8 cellular contexts compared by ENCODE assay signal in genomic region chr1:58816072-58816746, GRCh38. TPM values are rescaled to one million over a fixed set of nuclear protein-coding genes. Genes with fewer than 3 reads are reported as not detected.
DNase-seq lines count a peak whose midpoint lies in the region; ATAC-seq lines count a peak whose summit lies in the region.

No MANE protein-coding gene starts in this region.

- peak overlapping the region; percentile 83 for H3K27ac ChIP-seq in cingulate gyrus (ENCODE audit: low read depth, low read length)

- ATAC-seq in GM19025 (IDR thresholded peaks at IDR 0.05; ENCODE audit: low read depth, unreplicated experiment) (peak; percentile 86), HG03175 (IDR thresholded peaks at IDR 0.05; ENCODE audit: unreplicated experiment) (peak; percentile 89), left colon (peak; percentile 71)

- intact Hi-C loops in left colon (cut with DNase I, micrococcal nuclease) = no loop called here

- DNase-seq in Ammon's horn (ENCODE audit: low spot score) (peak; percentile 86), NCI-H345 treated with DMSO at 0.1 percent for 48 hours (lab: John Stamatoyannopoulos, UW; ENCODE audit: unreplicated experiment) (peak; percentile 64), left colon (peak; percentile 94 to 96)
- DNase-seq in activated CD4-positive, alpha-beta T cell treated with anti-CD3 and anti-CD28 coated beads for 4 hours = peak; percentile 80 to 81
- DNase-seq in stimulated activated CD4-positive, alpha-beta T cell treated with anti-CD3 and anti-CD28 coated beads, Interleukin-1b, Interleukin-23, amount 100 ng/mL, for 24 hours (ENCODE audit: low read depth in 4 of 4, low spot score in 1 of 4) = peak; percentile 51 to 74 (median 59)

RNA-seq across cellular contexts. Expression of gene JUN, which starts 32.4 kb away (rescaled TPM):
- total RNA-seq in left colon = 100 to 1,000 TPM; 184 to 199 TPM

Comparison
In these comparisons a context has a peak if more than half of its experiments do, and no peak if none do; other contexts are left out.
1. Peak in every context shown above with its lines: DNase-seq, ATAC-seq and H3K27ac ChIP-seq.